Comparison of ENCODE assay signal across 10 cellular contexts in genomic region chr10:69769395-69769989, GRCh38. TPM values are rescaled to one million over a fixed set of nuclear protein-coding genes. Genes with fewer than 3 reads are reported as not detected.
DNase-seq lines count a peak whose midpoint lies in the region; TF ChIP-seq lines count a peak whose summit lies in the region.
"Had no signal": no experiment of that assay in that cellular context is flagged by ENCODE, and none has a peak within 500 bp of the region (broad histone marks: within the 10 kb centered on the region; RNA-seq: fewer than 3 reads in every experiment).

No MANE protein-coding gene starts in this region.

- H4K20me1 ChIP-seq in Karpas-422 (ENCODE audit: insufficient read depth, low read depth, low read length) = no peaks in the 10 kb centered on the region

- no peaks in the 10 kb centered on the region for H3K27me3 ChIP-seq in Karpas-422 (ENCODE audit: low read length)

- no peak overlapping the region for H2AFZ ChIP-seq in Karpas-422 (ENCODE audit: low read length)

- no peak overlapping the region for H3K9ac ChIP-seq in Karpas-422 (ENCODE audit: low read length)

- no peaks in the 10 kb centered on the region for H3K36me3 ChIP-seq in Karpas-422 (ENCODE audit: insufficient read depth, low read length)

- no peaks in the 10 kb centered on the region for H3K9me3 ChIP-seq in Karpas-422 (ENCODE audit: low read length)

- no peak overlapping the region for H3K4me3 ChIP-seq in LNCaP clone FGC (ENCODE audit: low read depth, low read length)
- H3K4me3 ChIP-seq in Karpas-422 (ENCODE audit: low read length) = no peak overlapping the region

- H3K4me1 ChIP-seq in Karpas-422 (ENCODE audit: low read length) = no peaks in the 10 kb centered on the region

- DNase-seq in AG08396 (ENCODE audit: low spot score) (peak; percentile 91), LNCaP clone FGC (ENCODE audit: low read depth) (peak; percentile 26), lung microvascular endothelial cell (ENCODE audit: low read depth in 2 of 2) (peak; percentile 37 to 66), SHP77 (lab: John Stamatoyannopoulos, UW) (no peak), cortex of kidney (lab: John Stamatoyannopoulos, UW) (no peak), GM20000 (ENCODE audit: low spot score) (no peak), Karpas-422 (no peak)
- DNase-seq: hippocampal formation, NCI-H2171 had no signal

- H3K4me2 ChIP-seq in Karpas-422 (ENCODE audit: low read depth, low read length, poor library complexity, severe bottlenecking) = no peak overlapping the region

- TF ChIP-seq CTCF in LNCaP clone FGC (IDR thresholded peaks at IDR 0.05; ENCODE audit: control insufficient read depth, extremely low read depth, insufficient read depth) (no peak), GM20000 (IDR thresholded peaks at IDR 0.05; ENCODE audit: extremely low read depth, missing control alignments) (no peak)

- H3K27ac ChIP-seq in cingulate gyrus (ENCODE audit: low read depth, low read length) (peak overlapping the region; percentile 12), Karpas-422 (ENCODE audit: low read length) (no peak overlapping the region)

- no peaks in the 10 kb centered on the region for H3K9me2 ChIP-seq in Karpas-422 (replicated peaks; ENCODE audit: insufficient read depth, low read length)

- H3K79me2 ChIP-seq in Karpas-422 (ENCODE audit: low read length) = no peaks in the 10 kb centered on the region

RNA-seq across cellular contexts. Expression of gene COL13A1, which starts 32.2 kb away (rescaled TPM):
- total RNA-seq in lung microvascular endothelial cell = 1.2 and 7.4 TPM in 2 replicates
- total RNA-seq in Karpas-422 (2014; rRNA removed; shearing (Covaris generic); ENCODE audit: low replicate concordance) = not detected in 2 replicates

Comparison
In these comparisons a context has a peak if more than half of its experiments do, and no peak if none do; other contexts are left out.
1. DNase-seq: peak in AG08396 (single experiment), LNCaP clone FGC (single experiment) and lung microvascular endothelial cell (2 of 2); none in SHP77 (0 of 2), cortex of kidney (single experiment), GM20000 (single experiment) and Karpas-422 (single experiment).